19 cellular contexts compared by ENCODE assay signal in the genomic region with DNA sequence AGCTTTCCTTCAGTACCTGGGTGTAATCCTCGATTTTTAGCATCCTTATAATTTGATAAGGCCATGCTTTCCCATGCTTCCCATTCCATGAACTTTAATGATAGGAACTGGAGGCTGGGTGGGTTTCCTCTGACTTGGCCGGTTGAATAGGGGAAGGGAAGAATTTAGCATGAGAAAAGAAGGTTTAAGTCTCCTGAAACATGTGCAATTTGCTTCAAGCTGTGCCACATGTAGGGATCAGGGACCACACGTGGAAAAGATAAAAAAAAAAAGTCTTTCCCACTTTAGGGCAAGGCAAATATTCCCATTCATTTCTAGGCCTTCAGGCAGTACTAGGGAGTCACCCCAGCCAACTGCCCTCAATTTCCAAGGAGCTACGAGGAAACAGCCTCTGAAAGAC.
DNase-seq lines count a peak whose midpoint lies in the region; FAIRE-seq and TF ChIP-seq lines count a peak whose summit lies in the region.
"Had no signal": no experiment of that assay in that cellular context is flagged by ENCODE, and none has a peak within 500 bp of the region (broad histone marks: within the 10 kb centered on the region; RNA-seq: fewer than 3 reads in every experiment).

No MANE protein-coding gene starts in this region.

- peak overlapping the region; percentile 84 for H2AFZ ChIP-seq in ACC112 (ENCODE audit: low read length, unreplicated experiment)
- no peak overlapping the region for H2AFZ ChIP-seq in H1 (ENCODE audit: low read length)
- no peak overlapping the region for H2AFZ ChIP-seq in neural progenitor cell (replicated peaks)

- H3K4me2 ChIP-seq in H1 (ENCODE audit: insufficient read depth in 1 of 2, low read depth in 2 of 2, low read length in 2 of 2) (0 out of 4 replicates have a peak overlapping the region, but pooled peaks of 1 of the 2 experiments have one; percentile 10), neural progenitor cell (no peak overlapping the region)
- H3K4me2 ChIP-seq: BLaER1 treated with 17β-estradiol and CSF1 and Interleukin-3, amounts not matched to agents 10 nM and 100 nM had no signal

- H3K27me3 Mint-ChIP-seq in HFFc6 (ENCODE audit: insufficient read depth) (no peaks in the 10 kb centered on the region; the same call in none of the 2 replicates), neural progenitor cell (ENCODE audit: insufficient read depth, low read depth) (peaks cover 3% of the 10 kb centered on the region)
- H3K27me3 Mint-ChIP-seq: B cell had no signal

- POLR2A ChIA-PET in H1 (lab: Charles Lee; ENCODE audit: partially characterized antibody), result no interaction called here

- no peak overlapping the region for H4K5ac ChIP-seq in H1 (ENCODE audit: insufficient read length, low read depth, low read length)

- no peak overlapping the region for H4K91ac ChIP-seq in H1 (replicated peaks; ENCODE audit: insufficient read length, low read length)

- DNase-seq in HFFc6 (no peak), H1 (ENCODE audit: low read depth in 1 of 2, low spot score in 2 of 2) (no peak), neural progenitor cell (ENCODE audit: low spot score) (peak; percentile 31), midbrain (lab: John Stamatoyannopoulos, UW) (no peak), NCI-H524 treated with DMSO at 0.1 percent for 48 hours (lab: John Stamatoyannopoulos, UW) (no peak), HT-29 (ENCODE audit: low spot score) (no peak)
- DNase-seq: 8988T; CD8-positive, alpha-beta T cell; GM23248; H7; IMR-90 had no signal

- H3K4me3 ChIP-seq in ACC112 (ENCODE audit: low read depth, low read length) (peak overlapping the region; percentile 47; the same call in 1 of the 2 replicates), H1 (ENCODE audit: extremely low read depth in 1 of 4, insufficient read depth in 2 of 4, low read depth in 3 of 4, low read length in 4 of 4) (no peak overlapping the region), neural progenitor cell (no peak overlapping the region)
- H3K4me3 ChIP-seq: BLaER1 treated with 17β-estradiol and CSF1 and Interleukin-3, amounts not matched to agents 10 nM and 100 nM; GM23248; K562 had no signal

- H3K27ac Mint-ChIP-seq in HFFc6 (peak overlapping the region; percentile 83), neural progenitor cell (no peak overlapping the region)
- H3K27ac Mint-ChIP-seq: B cell; CD8-positive, alpha-beta T cell had no signal

- H3K23ac ChIP-seq in H1 (ENCODE audit: insufficient read length), result no peak overlapping the region

- H2BK12ac ChIP-seq in H1 (ENCODE audit: low read depth, low read length), result no peak overlapping the region

- FAIRE-seq in H1 (lab: Jason Lieb, UNC), result no peak
- FAIRE-seq: D721Med, G401.6, GM12891, GM18507, K562 had no signal

- H3K9ac ChIP-seq in H1 (replicated peaks in 1 of 4; ENCODE audit: extremely low read depth in 1 of 4, low read depth in 3 of 4, low read length in 3 of 4) (no peak overlapping the region), neural progenitor cell (no peak overlapping the region)
- H3K9ac ChIP-seq: BLaER1 treated with 17β-estradiol and CSF1 and Interleukin-3, amounts not matched to agents 10 nM and 100 nM; GM23248 had no signal

- no peak overlapping the region for H2BK120ac ChIP-seq in H1 (replicated peaks; ENCODE audit: low read depth, low read length)

- H4K20me1 ChIP-seq in H1 (replicated peaks in 1 of 2; ENCODE audit: control insufficient read depth in 1 of 2, insufficient read depth in 2 of 2, low read length in 2 of 2) (no peaks in the 10 kb centered on the region), neural progenitor cell (ENCODE audit: low read depth) (no peaks in the 10 kb centered on the region)
- H4K20me1 ChIP-seq: BLaER1 treated with 17β-estradiol and CSF1 and Interleukin-3, amounts not matched to agents 10 nM and 100 nM had no signal

- H3K14ac ChIP-seq in H1 (ENCODE audit: insufficient read length), result no peak overlapping the region

- H3K9me3 ChIP-seq in H1 (ENCODE audit: insufficient read depth in 2 of 2, low read depth in 1 of 2, low read length in 1 of 2) (no peaks in the 10 kb centered on the region), neural progenitor cell (ENCODE audit: low read depth) (no peaks in the 10 kb centered on the region)

- no peak overlapping the region for H3K56ac ChIP-seq in H1 (replicated peaks; ENCODE audit: insufficient read length, low read depth, low read length)

- peaks cover 18% of the 10 kb centered on the region for H3K9me3 Mint-ChIP-seq in HFFc6
- H3K9me3 Mint-ChIP-seq in neural progenitor cell, result no peaks in the 10 kb centered on the region

- no peak for TF ChIP-seq POLR2A in H1 (IDR thresholded peaks at IDR 0.05; ENCODE audit: control extremely low read depth in 1 of 2, low read depth in 2 of 2, low read length in 2 of 2)

- WGBS in H1 (ENCODE audit: extremely low coverage in 1 of 2, insufficient coverage in 1 of 2, insufficient read length in 1 of 2, insufficient replicate concordance in 2 of 2, low coverage in 1 of 2, low lambda C conversion rate in 2 of 2, missing lambda C conversion rate in 1 of 2), 2 experiments, result 57% methylated on average over 4 of the region's 4 CpGs; no CpG with 5 or more reads in 1 of the 2 experiments

- no peak overlapping the region for H2BK5ac ChIP-seq in H1 (ENCODE audit: low read depth, low read length)

- H3K36me3 Mint-ChIP-seq in HFFc6 (ENCODE audit: low read depth), result peaks cover 13% of the 10 kb centered on the region
- H3K36me3 Mint-ChIP-seq in neural progenitor cell, result no peaks in the 10 kb centered on the region
- H3K36me3 Mint-ChIP-seq: CD8-positive, alpha-beta T cell had no signal

- peaks cover 9% of the 10 kb centered on the region for H3K4me1 Mint-ChIP-seq in HFFc6 (ENCODE audit: low read depth)
- peaks cover 3% of the 10 kb centered on the region for H3K4me1 Mint-ChIP-seq in neural progenitor cell
- H3K4me1 Mint-ChIP-seq: B cell had no signal

- no peak overlapping the region for H2BK15ac ChIP-seq in H1 (ENCODE audit: low read length)

- H3K4me1 ChIP-seq in ACC112 (ENCODE audit: control insufficient read depth, insufficient read depth, low read length, unreplicated experiment) (no peaks in the 10 kb centered on the region), H1 (replicated peaks in 1 of 4; ENCODE audit: control insufficient read depth in 3 of 4, insufficient read depth in 4 of 4, low read length in 3 of 4) (peaks cover 0 to 2% (median under 1%) of the 10 kb centered on the region in 4 experiments; a peak in 3 of 7 replicates), neural progenitor cell (peaks cover 16% of the 10 kb centered on the region)

- H3K4me3 Mint-ChIP-seq in HFFc6, result peak overlapping the region; percentile 82
- no peak overlapping the region for H3K4me3 Mint-ChIP-seq in neural progenitor cell
- H3K4me3 Mint-ChIP-seq: B cell; CD8-positive, alpha-beta T cell had no signal

- H3K79me2 ChIP-seq in ACC112 (ENCODE audit: control insufficient read depth, insufficient read depth, low read length, unreplicated experiment), result no peaks in the 10 kb centered on the region
- no peaks in the 10 kb centered on the region for H3K79me2 ChIP-seq in H1 (ENCODE audit: control insufficient read depth in 1 of 2, insufficient read depth in 2 of 2, low read length in 2 of 2)
- no peaks in the 10 kb centered on the region for H3K79me2 ChIP-seq in neural progenitor cell (ENCODE audit: low read depth)

- H3K36me3 ChIP-seq in ACC112 (ENCODE audit: insufficient read depth, low read length) (no peaks in the 10 kb centered on the region), H1 (ENCODE audit: control insufficient read depth in 2 of 4, insufficient read depth in 4 of 4, low read length in 3 of 4) (no peaks in the 10 kb centered on the region), neural progenitor cell (no peaks in the 10 kb centered on the region)
- H3K36me3 ChIP-seq: BLaER1 treated with 17β-estradiol and CSF1 and Interleukin-3, amounts not matched to agents 10 nM and 100 nM had no signal

- H4K8ac ChIP-seq in H1 (ENCODE audit: extremely low read depth, insufficient read depth, low read length), result no peak overlapping the region

- CTCF ChIA-PET in H1 (lab: Charles Lee; ENCODE audit: partially characterized antibody), result interaction anchor here (0.8 kb wide), 1 partner anchor 251 kb away, joined by 3 read pairs; no protein-coding TSS in a partner anchor

- no peak overlapping the region for H3K27ac ChIP-seq in ACC112 (ENCODE audit: low read depth, low read length)
- H3K27ac ChIP-seq in H1 (ENCODE audit: low read depth, low read length), result no peak overlapping the region
- H3K27ac ChIP-seq in neural progenitor cell, result no peak overlapping the region
- H3K27ac ChIP-seq: BLaER1 treated with 17β-estradiol and CSF1 and Interleukin-3, amounts not matched to agents 10 nM and 100 nM; GM23248 had no signal

- H3F3A ChIP-seq in neural progenitor cell (ENCODE audit: low read depth), result no peaks in the 10 kb centered on the region

- H3K4ac ChIP-seq in H1 (replicated peaks; ENCODE audit: insufficient read length, low read depth, low read length), result no peak overlapping the region

- no peak for TF ChIP-seq EP300 in H1 (IDR thresholded peaks at IDR 0.05; ENCODE audit: borderline replicate concordance in 1 of 2, low read depth in 2 of 2, low read length in 2 of 2)

- H3K27me3 ChIP-seq in ACC112 (ENCODE audit: insufficient read depth, low read length) (no peaks in the 10 kb centered on the region), H1 (replicated peaks in 1 of 4; ENCODE audit: control insufficient read depth in 3 of 4, extremely low read depth in 1 of 4, insufficient read depth in 3 of 4, low read length in 3 of 4) (no peaks in the 10 kb centered on the region), neural progenitor cell (no peaks in the 10 kb centered on the region)
- H3K27me3 ChIP-seq: BLaER1 treated with 17β-estradiol and CSF1 and Interleukin-3, amounts not matched to agents 10 nM and 100 nM had no signal

- no peaks in the 10 kb centered on the region; the same call in 1 of the 2 replicates for H3K23me2 ChIP-seq in H1 (ENCODE audit: low read depth, low read length)

- H2BK20ac ChIP-seq in H1 (ENCODE audit: low read length), result no peak overlapping the region

- TF ChIP-seq RAD21 in H1 (IDR thresholded peaks at IDR 0.05 in 1 of 2, conservative IDR thresholded peaks at IDR 0.05 in 1 of 2; ENCODE audit: low read depth in 2 of 2, low read length in 2 of 2), result no peak

- no peak overlapping the region for H2AK5ac ChIP-seq in H1 (ENCODE audit: low read depth, low read length)

- no peak for TF ChIP-seq CTCF in HFFc6 (IDR thresholded peaks at IDR 0.05)
- no peak for TF ChIP-seq CTCF in H1 (IDR thresholded peaks at IDR 0.05; ENCODE audit: control extremely low read depth in 1 of 3, insufficient read depth in 1 of 3, low read depth in 1 of 3, low read length in 3 of 3)
- no peak for TF ChIP-seq CTCF in neural progenitor cell (IDR thresholded peaks at IDR 0.05)

- H3K79me1 ChIP-seq in H1 (ENCODE audit: low read depth, low read length), result no peaks in the 10 kb centered on the region

- H3K18ac ChIP-seq in H1 (ENCODE audit: extremely low read depth, low read length), result no peak overlapping the region

TF ChIP-seq in H1, 55 proteins besides CTCF, POLR2A, EP300 and RAD21 (continues in another document):
- TF ChIP-seq, protein P1, sequence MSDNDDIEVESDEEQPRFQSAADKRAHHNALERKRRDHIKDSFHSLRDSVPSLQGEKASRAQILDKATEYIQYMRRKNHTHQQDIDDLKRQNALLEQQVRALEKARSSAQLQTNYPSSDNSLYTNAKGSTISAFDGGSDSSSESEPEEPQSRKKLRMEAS (IDR thresholded peaks at IDR 0.05), result peak; percentile 65; the same call in 1 of the 2 replicates
